In genomic region chr16:11407047-11407982, GRCh38 we compare ENCODE assay signal across 8 cellular contexts.
A peak's percentile ranks its signal among the peaks of the same experiment; 100 is the strongest.
DNase-seq lines count a peak whose midpoint lies in the region; ATAC-seq and TF ChIP-seq lines count a peak whose summit lies in the region.

No MANE protein-coding gene starts in this region.

- POLR2A ChIA-PET in activated naive CD8-positive, alpha-beta T cell treated with anti-CD3 and anti-CD28 coated beads, Interleukin-2, amount 10 ng/mL, durations not matched to agents 7 days and 5 days (lab: Charles Lee) = interaction anchor here (0.8 kb wide), 1 partner anchor 199 kb away, joined by 6 read pairs; no protein-coding TSS in a partner anchor

- H3K36me3 Mint-ChIP-seq in activated naive CD8-positive, alpha-beta T cell treated with anti-CD3 and anti-CD28 coated beads, Interleukin-2, amount 10 ng/mL, durations not matched to agents 7 days and 5 days = no peaks in the 10 kb centered on the region

- no peak overlapping the region for H3K27ac Mint-ChIP-seq in activated naive CD8-positive, alpha-beta T cell treated with anti-CD3 and anti-CD28 coated beads, Interleukin-2, amount 10 ng/mL, durations not matched to agents 7 days and 5 days

- peak; percentile 52 for ATAC-seq in activated naive CD8-positive, alpha-beta T cell treated with anti-CD3 and anti-CD28 coated beads, Interleukin-2, amount 10 ng/mL, durations not matched to agents 7 days and 5 days (ENCODE audit: low read depth)
- ATAC-seq in heart right ventricle = peak in 6 of 8 donors; percentile 34 to 76 (median 51)
- ATAC-seq in sciatic nerve = peak; percentile 77
- no peak for ATAC-seq in GM21717 (IDR thresholded peaks at IDR 0.05; ENCODE audit: unreplicated experiment)
- ATAC-seq in GM19463 (IDR thresholded peaks at IDR 0.05; ENCODE audit: unreplicated experiment) = no peak

- intact Hi-C loops in heart right ventricle (cut with DNase I) (loop anchor here in 9 of 10 donors (1.0 to 10.0 kb wide), 10 partner anchors 97 to 657 kb away; no protein-coding TSS in a partner anchor), sciatic nerve (cut with DNase I) (loop anchor here (10.0 kb wide), 1 partner anchor 407 kb away; no protein-coding TSS in a partner anchor)

- H3K4me3 ChIP-seq in heart right ventricle = no peak overlapping the region

- H3K9me3 ChIP-seq in heart right ventricle = no peaks in the 10 kb centered on the region

- H3K27me3 Mint-ChIP-seq in activated naive CD8-positive, alpha-beta T cell treated with anti-CD3 and anti-CD28 coated beads, Interleukin-2, amount 10 ng/mL, durations not matched to agents 7 days and 5 days = no peaks in the 10 kb centered on the region

- H3K4me1 Mint-ChIP-seq in activated naive CD8-positive, alpha-beta T cell treated with anti-CD3 and anti-CD28 coated beads, Interleukin-2, amount 10 ng/mL, durations not matched to agents 7 days and 5 days = peaks cover 4% of the 10 kb centered on the region

- no peaks in the 10 kb centered on the region for H3K27me3 ChIP-seq in heart right ventricle

- WGBS in heart right ventricle, 2 donors = 81 to 82% methylated on average over 17 of the region's 17 CpGs

- H3K9me3 Mint-ChIP-seq in activated naive CD8-positive, alpha-beta T cell treated with anti-CD3 and anti-CD28 coated beads, Interleukin-2, amount 10 ng/mL, durations not matched to agents 7 days and 5 days = no peaks in the 10 kb centered on the region

- H3K4me1 ChIP-seq in heart right ventricle = peaks cover 0 to 4% (median 0%) of the 10 kb centered on the region in 9 donors

- H3K27ac ChIP-seq in heart right ventricle = no peak overlapping the region

- H3K4me3 Mint-ChIP-seq in activated naive CD8-positive, alpha-beta T cell treated with anti-CD3 and anti-CD28 coated beads, Interleukin-2, amount 10 ng/mL, durations not matched to agents 7 days and 5 days = no peak overlapping the region

- DNase-seq in Daoy (ENCODE audit: low read depth) (peak; percentile 55), SKM-1 treated with dmso at 0.1 percent for 144 hours (lab: John Stamatoyannopoulos, UW; ENCODE audit: unreplicated experiment) (peak; percentile 78), heart right ventricle (peak in 1 of 2 donors; percentile 58), sciatic nerve (ENCODE audit: low spot score) (peak; percentile 78)
- DNase-seq in activated naive CD8-positive, alpha-beta T cell treated with anti-CD3 and anti-CD28 coated beads, Interleukin-2, amount 10 ng/mL, durations not matched to agents 7 days and 5 days = peak; percentile 54

- H3K36me3 ChIP-seq in heart right ventricle = no peaks in the 10 kb centered on the region

- TF ChIP-seq CTCF in LNCAP (IDR thresholded peaks at IDR 0.05) = peak; percentile 65
- peak; percentile 38 to 81 (median 66) for TF ChIP-seq CTCF in heart right ventricle (IDR thresholded peaks at IDR 0.05)

Comparison
In these comparisons a context has a peak if more than half of its experiments do, and no peak if none do; other contexts are left out.
1. ATAC-seq: peak in activated naive CD8-positive, alpha-beta T cell treated with anti-CD3 and anti-CD28 coated beads, Interleukin-2, amount 10 ng/mL, durations not matched to agents 7 days and 5 days (single experiment), heart right ventricle (6 of 8) and sciatic nerve (single experiment); none in GM21717 (single experiment) and GM19463 (single experiment).